ENCODE assay signal across 9 cellular contexts in the genomic region with DNA sequence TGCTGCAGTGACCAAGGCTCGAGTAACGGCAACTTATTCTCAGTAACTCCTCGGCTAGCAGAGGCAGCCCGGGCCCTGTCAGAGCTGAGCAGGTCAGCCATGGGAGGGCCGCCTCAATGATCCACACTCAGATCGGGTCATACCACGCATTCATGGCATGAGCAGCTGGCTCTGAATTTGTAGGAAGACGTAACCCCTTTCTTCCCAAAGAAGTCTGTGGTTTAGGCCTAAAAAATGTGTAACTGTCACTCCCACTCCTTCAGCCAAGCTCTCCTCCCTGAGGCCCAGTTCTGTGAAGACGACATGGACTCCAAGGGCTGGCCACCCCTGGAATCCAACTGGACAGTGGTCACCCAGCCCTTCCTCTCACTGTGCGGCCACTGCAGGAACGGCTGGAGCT. TPM values are rescaled to one million over a fixed set of nuclear protein-coding genes. Genes with fewer than 3 reads are reported as not detected.
DNase-seq lines count a peak whose midpoint lies in the region; ATAC-seq and TF ChIP-seq lines count a peak whose summit lies in the region.
"Had no signal": no experiment of that assay in that cellular context is flagged by ENCODE, and none has a peak within 500 bp of the region (broad histone marks: within the 10 kb centered on the region; RNA-seq: fewer than 3 reads in every experiment).

No MANE protein-coding gene starts in this region.

- H3K27ac ChIP-seq in heart left ventricle = peak overlapping the region; percentile 79 to 98 (median 94)
- H3K27ac ChIP-seq in epithelial cell of prostate = peak overlapping the region; percentile 64
- H3K27ac ChIP-seq in naive thymus-derived CD4-positive, alpha-beta T cell (ENCODE audit: low read depth, low read length) = no peak overlapping the region

- peaks cover 0 to 27% (median 13%) of the 10 kb centered on the region in 9 donors for H3K36me3 ChIP-seq in heart left ventricle
- H3K36me3 ChIP-seq in naive thymus-derived CD4-positive, alpha-beta T cell (ENCODE audit: control insufficient read depth in 2 of 3, insufficient read depth in 3 of 3, low read length in 3 of 3) = peaks cover 0 to 20% (median 0%) of the 10 kb centered on the region in 3 experiments

- intact Hi-C loops in heart left ventricle (cut with DNase I) = no loop called here
- intact Hi-C loops in Right ventricle myocardium superior (cut with DNase I) = no loop called here
- intact Hi-C loops in naive thymus-derived CD4-positive, alpha-beta T cell (cut with micrococcal nuclease) = no loop called here
- intact Hi-C loops in Calu3 (cut with micrococcal nuclease; ENCODE audit: unreplicated experiment) = no loop called here

- peak overlapping the region in 1 of 10 donors; percentile 10 for H3K4me3 Mint-ChIP-seq in naive thymus-derived CD4-positive, alpha-beta T cell
- no peak overlapping the region for H3K4me3 Mint-ChIP-seq in Calu3 (ENCODE audit: low read depth, unreplicated experiment)

- ATAC-seq in heart left ventricle (peak in 1 of 4 donors; percentile 3), Right ventricle myocardium superior (ENCODE audit: poor library complexity) (no peak)
- no peak for ATAC-seq in naive thymus-derived CD4-positive, alpha-beta T cell

- peak overlapping the region in 6 of 12 donors; percentile 49 to 65 (median 54) for H3K4me3 ChIP-seq in heart left ventricle
- H3K4me3 ChIP-seq in naive thymus-derived CD4-positive, alpha-beta T cell (ENCODE audit: low read length) = no peak overlapping the region
- H3K4me3 ChIP-seq: BLaER1 treated with 17β-estradiol and CSF1 and Interleukin-3, amounts not matched to agents 10 nM and 100 nM had no signal

- H3K9me3 ChIP-seq in heart left ventricle = no peaks in the 10 kb centered on the region
- no peaks in the 10 kb centered on the region for H3K9me3 ChIP-seq in naive thymus-derived CD4-positive, alpha-beta T cell (ENCODE audit: control insufficient read depth in 2 of 3, low read length in 3 of 3)
- H3K9me3 ChIP-seq: BLaER1 treated with 17β-estradiol and CSF1 and Interleukin-3, amounts not matched to agents 10 nM and 100 nM had no signal

- H3K9me3 Mint-ChIP-seq in naive thymus-derived CD4-positive, alpha-beta T cell = no peaks in the 10 kb centered on the region
- no peaks in the 10 kb centered on the region for H3K9me3 Mint-ChIP-seq in Calu3 (ENCODE audit: low read depth, unreplicated experiment)

- POLR2A ChIA-PET in naive thymus-derived CD4-positive, alpha-beta T cell (lab: Charles Lee) = no interaction called here

- CTCF ChIA-PET in naive thymus-derived CD4-positive, alpha-beta T cell (lab: Charles Lee) = interaction anchor here (1.2 kb wide), 1 partner anchor 26 kb away, joined by 4 read pairs; no protein-coding TSS in a partner anchor
- CTCF ChIA-PET in Calu3 (lab: Charles Lee) = no interaction called here

- H3K4me1 Mint-ChIP-seq in naive thymus-derived CD4-positive, alpha-beta T cell = peaks cover 2 to 22% (median 19%) of the 10 kb centered on the region in 7 donors
- H3K4me1 Mint-ChIP-seq in Calu3 (ENCODE audit: low read depth, unreplicated experiment) = no peaks in the 10 kb centered on the region

- no peaks in the 10 kb centered on the region for H3K27me3 ChIP-seq in heart left ventricle
- H3K27me3 ChIP-seq in naive thymus-derived CD4-positive, alpha-beta T cell (ENCODE audit: control insufficient read depth in 2 of 2, insufficient read depth in 2 of 2, low read length in 2 of 2) = no peaks in the 10 kb centered on the region
- H3K27me3 ChIP-seq: BLaER1 treated with 17β-estradiol and CSF1 and Interleukin-3, amounts not matched to agents 10 nM and 100 nM had no signal

- BruUV-seq in Calu3 (replicated peaks; lab: Mats Ljungman, UMichigan) = no TSS peak

- 48 to 60% (median 52%) methylated on average over 8 to 11 of the region's 11 CpGs for WGBS in heart left ventricle, 4 donors

- H3K27ac Mint-ChIP-seq in naive thymus-derived CD4-positive, alpha-beta T cell = peak overlapping the region in 7 of 9 donors; percentile 21 to 84 (median 57)
- no peak overlapping the region for H3K27ac Mint-ChIP-seq in Calu3 (ENCODE audit: unreplicated experiment)

- DNase-seq in heart left ventricle (no peak), Right ventricle myocardium superior (no peak), epithelial cell of prostate (ENCODE audit: low read depth, low spot score) (no peak), kidney tubule cell (ENCODE audit: low spot score) (no peak), Calu3 (no peak), GM19238 (ENCODE audit: insufficient read length, low spot score) (no peak), NCI-H69 (lab: John Stamatoyannopoulos, UW) (no peak)
- no peak for DNase-seq in naive thymus-derived CD4-positive, alpha-beta T cell

- no peaks in the 10 kb centered on the region for H3K27me3 Mint-ChIP-seq in naive thymus-derived CD4-positive, alpha-beta T cell
- no peaks in the 10 kb centered on the region for H3K27me3 Mint-ChIP-seq in Calu3 (ENCODE audit: unreplicated experiment)

- H3K4me1 ChIP-seq in heart left ventricle = peaks cover 2 to 75% (median 72%) of the 10 kb centered on the region in 12 donors
- no peaks in the 10 kb centered on the region for H3K4me1 ChIP-seq in naive thymus-derived CD4-positive, alpha-beta T cell (ENCODE audit: control insufficient read depth in 2 of 2, insufficient read depth in 2 of 2, low read length in 2 of 2)

- H3K36me3 Mint-ChIP-seq in naive thymus-derived CD4-positive, alpha-beta T cell = peaks cover 3 to 16% (median 7%) of the 10 kb centered on the region in 5 donors
- peaks cover 16% of the 10 kb centered on the region for H3K36me3 Mint-ChIP-seq in Calu3 (ENCODE audit: insufficient read depth, unreplicated experiment)

- no peak for TF ChIP-seq POLR2A in heart left ventricle (IDR thresholded peaks at IDR 0.05)

- TF ChIP-seq CTCF in heart left ventricle (IDR thresholded peaks at IDR 0.05) (no peak), Calu3 (IDR thresholded peaks at IDR 0.05; ENCODE audit: unreplicated experiment) (no peak)

RNA-seq across cellular contexts. Expression of gene PPP2R1B, which starts 30.0 kb away (rescaled TPM):
- 10 to 100 TPM in 5 of 9 donors, 1 to 10 TPM in 4; 6.8 to 99.9 (median 11.8) TPM for total RNA-seq in heart left ventricle
- 1 to 10 TPM; 4.2 to 7.9 TPM for polyA plus RNA-seq in heart left ventricle
- total RNA-seq in Right ventricle myocardium superior = 7.7 TPM
- 10 to 100 TPM; 25.8 to 49.2 (median 34.0) TPM for total RNA-seq in naive thymus-derived CD4-positive, alpha-beta T cell
- 10 to 100 TPM; 15.1 to 17.3 TPM for polyA plus RNA-seq in naive thymus-derived CD4-positive, alpha-beta T cell
- total RNA-seq in Calu3 (2022) = 22.2 and 24.0 TPM in 2 replicates
